9 cellular contexts compared by ENCODE assay signal in genomic region chr17:3639981-3640596, GRCh38. TPM values are rescaled to one million over a fixed set of nuclear protein-coding genes. Genes with fewer than 3 reads are reported as not detected.
DNase-seq lines count a peak whose midpoint lies in the region; ATAC-seq and TF ChIP-seq lines count a peak whose summit lies in the region.
"Had no signal": no experiment of that assay in that cellular context is flagged by ENCODE, and none has a peak within 500 bp of the region (broad histone marks: within the 10 kb centered on the region; RNA-seq: fewer than 3 reads in every experiment).

No MANE protein-coding gene starts in this region.

- H3K4me1 Mint-ChIP-seq in CD14-positive monocyte (peaks cover 40% of the 10 kb centered on the region), mesothelial cell of epicardium (peaks cover 11% of the 10 kb centered on the region)
- H3K4me1 Mint-ChIP-seq in activated naive CD4-positive, alpha-beta T cell treated with anti-CD3 and anti-CD28 coated beads, Interleukin-2, amount 10 ng/mL, durations not matched to agents 7 days and 5 days: peaks cover 53% of the 10 kb centered on the region
- H3K4me1 Mint-ChIP-seq in naive thymus-derived CD4-positive, alpha-beta T cell: peaks cover 9 to 43% (median 13%) of the 10 kb centered on the region in 7 donors

- H3K36me3 Mint-ChIP-seq in CD14-positive monocyte (peaks cover 11 to 38% of the 10 kb centered on the region in 2 donors), mesothelial cell of epicardium (no peaks in the 10 kb centered on the region)
- H3K36me3 Mint-ChIP-seq in activated naive CD4-positive, alpha-beta T cell treated with anti-CD3 and anti-CD28 coated beads, Interleukin-2, amount 10 ng/mL, durations not matched to agents 7 days and 5 days: peaks cover 15% of the 10 kb centered on the region
- peaks cover 0 to 15% (median 7%) of the 10 kb centered on the region in 5 donors for H3K36me3 Mint-ChIP-seq in naive thymus-derived CD4-positive, alpha-beta T cell

- TF ChIP-seq CTCF in CD14-positive monocyte (IDR thresholded peaks at IDR 0.05) (no peak), mesothelial cell of epicardium (IDR thresholded peaks at IDR 0.05; ENCODE audit: unreplicated experiment) (no peak), spleen (IDR thresholded peaks at IDR 0.05 in 8 of 11, conservative IDR thresholded peaks at IDR 0.05 in 3 of 11) (no peak)

- TF ChIP-seq POLR2A in spleen (IDR thresholded peaks at IDR 0.05): no peak

- H3K4me1 ChIP-seq in HUES6 (ENCODE audit: control insufficient read depth, insufficient read depth, low read length) (peaks cover 12% of the 10 kb centered on the region), spleen (peaks cover 3 to 46% (median 24%) of the 10 kb centered on the region in 6 donors)
- H3K4me1 ChIP-seq in naive thymus-derived CD4-positive, alpha-beta T cell (ENCODE audit: control insufficient read depth in 2 of 2, insufficient read depth in 2 of 2, low read length in 2 of 2): peaks cover 0 to 3% of the 10 kb centered on the region in 2 donors

- POLR2A ChIA-PET in naive thymus-derived CD4-positive, alpha-beta T cell (lab: Charles Lee): no interaction called here

- H3K27me3 ChIP-seq in HUES6 (ENCODE audit: control insufficient read depth, insufficient read depth, low read length) (no peaks in the 10 kb centered on the region), spleen (replicated peaks in 1 of 7) (no peaks in the 10 kb centered on the region)
- no peaks in the 10 kb centered on the region for H3K27me3 ChIP-seq in naive thymus-derived CD4-positive, alpha-beta T cell (ENCODE audit: control insufficient read depth in 2 of 2, insufficient read depth in 2 of 2, low read length in 2 of 2)

- H3K4me3 ChIP-seq in HUES6 (ENCODE audit: low read depth, low read length): no peak overlapping the region
- no peak overlapping the region for H3K4me3 ChIP-seq in naive thymus-derived CD4-positive, alpha-beta T cell (ENCODE audit: low read length)
- no peak overlapping the region for H3K4me3 ChIP-seq in spleen

- peaks cover 0 to 2% (median 0%) of the 10 kb centered on the region in 3 donors for H3K27me3 Mint-ChIP-seq in CD14-positive monocyte (ENCODE audit: low read depth in 3 of 3)
- H3K27me3 Mint-ChIP-seq in activated naive CD4-positive, alpha-beta T cell treated with anti-CD3 and anti-CD28 coated beads, Interleukin-2, amount 10 ng/mL, durations not matched to agents 7 days and 5 days: no peaks in the 10 kb centered on the region
- H3K27me3 Mint-ChIP-seq in naive thymus-derived CD4-positive, alpha-beta T cell: no peaks in the 10 kb centered on the region
- no peaks in the 10 kb centered on the region for H3K27me3 Mint-ChIP-seq in mesothelial cell of epicardium (ENCODE audit: low read depth)

- H3K27ac ChIP-seq in HUES6 (ENCODE audit: low read depth, low read length) (0 out of 2 replicates have a peak overlapping the region, but pooled peaks have one; percentile 32), spleen (peak overlapping the region in 3 of 8 donors; percentile 8 to 46 (median 17))
- H3K27ac ChIP-seq in naive thymus-derived CD4-positive, alpha-beta T cell (ENCODE audit: low read depth, low read length): no peak overlapping the region
- H3K27ac ChIP-seq: VCaP had no signal

- DNase-seq in CD14-positive monocyte (ENCODE audit: low spot score) (peak; percentile 63), mesothelial cell of epicardium (ENCODE audit: low spot score in 2 of 2, unreplicated experiment in 2 of 2) (no peak), spleen (no peak)
- DNase-seq in activated naive CD4-positive, alpha-beta T cell treated with anti-CD3 and anti-CD28 coated beads, Interleukin-2, amount 10 ng/mL, durations not matched to agents 7 days and 5 days: peak; percentile 40
- peak in 1 of 9 donors; percentile 42 for DNase-seq in naive thymus-derived CD4-positive, alpha-beta T cell

- peak overlapping the region; percentile 87 to 94 (median 90) for H3K27ac Mint-ChIP-seq in CD14-positive monocyte
- H3K27ac Mint-ChIP-seq in activated naive CD4-positive, alpha-beta T cell treated with anti-CD3 and anti-CD28 coated beads, Interleukin-2, amount 10 ng/mL, durations not matched to agents 7 days and 5 days: peak overlapping the region; percentile 92
- peak overlapping the region in 5 of 9 donors; percentile 2 to 90 (median 59) for H3K27ac Mint-ChIP-seq in naive thymus-derived CD4-positive, alpha-beta T cell
- no peak overlapping the region for H3K27ac Mint-ChIP-seq in mesothelial cell of epicardium

- H3K9ac ChIP-seq in HUES6 (ENCODE audit: low read length): no peak overlapping the region

- CTCF ChIA-PET in activated naive CD4-positive, alpha-beta T cell treated with anti-CD3 and anti-CD28 coated beads, Interleukin-2, amount 10 ng/mL, durations not matched to agents 7 days and 5 days (lab: Charles Lee): interaction anchor here (1.0 kb wide), 1 partner anchor 10 kb away, joined by 4 read pairs; no protein-coding TSS in a partner anchor
- CTCF ChIA-PET in naive thymus-derived CD4-positive, alpha-beta T cell (lab: Charles Lee): interaction anchor here (0.6 kb wide), 1 partner anchor 592 kb away, joined by 5 read pairs; no protein-coding TSS in a partner anchor

- intact Hi-C loops in CD14-positive monocyte (cut with micrococcal nuclease) (loop anchor here (2.0 to 10.0 kb wide), 2 partner anchors 593 to 595 kb away; no protein-coding TSS in a partner anchor), spleen (cut with DNase I; ENCODE audit: low total_unique reads) (no loop called here)
- intact Hi-C loops in naive thymus-derived CD4-positive, alpha-beta T cell (cut with micrococcal nuclease): loop anchor here (5.0 to 10.0 kb wide), 3 partner anchors 622 to 1045 kb away; partner anchors contain the start of genes ANKFY1 (in 1 of the 2) and PAFAH1B1 (in 1 of the 2)

- H3K9me3 Mint-ChIP-seq in CD14-positive monocyte: peaks cover 0 to 2% (median 0%) of the 10 kb centered on the region in 7 donors
- H3K9me3 Mint-ChIP-seq in activated naive CD4-positive, alpha-beta T cell treated with anti-CD3 and anti-CD28 coated beads, Interleukin-2, amount 10 ng/mL, durations not matched to agents 7 days and 5 days: no peaks in the 10 kb centered on the region
- no peaks in the 10 kb centered on the region for H3K9me3 Mint-ChIP-seq in naive thymus-derived CD4-positive, alpha-beta T cell
- no peaks in the 10 kb centered on the region for H3K9me3 Mint-ChIP-seq in mesothelial cell of epicardium

- H3K4me3 Mint-ChIP-seq in CD14-positive monocyte (peak overlapping the region; percentile 51 to 53), mesothelial cell of epicardium (no peak overlapping the region)
- peak overlapping the region; percentile 49 for H3K4me3 Mint-ChIP-seq in activated naive CD4-positive, alpha-beta T cell treated with anti-CD3 and anti-CD28 coated beads, Interleukin-2, amount 10 ng/mL, durations not matched to agents 7 days and 5 days
- H3K4me3 Mint-ChIP-seq in naive thymus-derived CD4-positive, alpha-beta T cell: peak overlapping the region in 1 of 10 donors; percentile 69

- H3K36me3 ChIP-seq in HUES6 (ENCODE audit: control insufficient read depth, insufficient read depth, low read length) (peaks cover 23% of the 10 kb centered on the region), spleen (peaks cover 0 to 52% (median 7%) of the 10 kb centered on the region in 6 donors)
- H3K36me3 ChIP-seq in naive thymus-derived CD4-positive, alpha-beta T cell (ENCODE audit: control insufficient read depth in 2 of 3, insufficient read depth in 3 of 3, low read length in 3 of 3): peaks cover 0 to 9% (median 0%) of the 10 kb centered on the region in 3 experiments

- H3K9me3 ChIP-seq in HUES6 (ENCODE audit: control insufficient read depth, insufficient read depth, low read depth, low read length) (no peaks in the 10 kb centered on the region), spleen (no peaks in the 10 kb centered on the region)
- no peaks in the 10 kb centered on the region for H3K9me3 ChIP-seq in naive thymus-derived CD4-positive, alpha-beta T cell (ENCODE audit: control insufficient read depth in 2 of 3, low read length in 3 of 3)

- 24 to 45% (median 36%) methylated on average over 7 of the region's 7 CpGs for WGBS in spleen, 5 donors

- ATAC-seq in naive thymus-derived CD4-positive, alpha-beta T cell: no peak
- ATAC-seq in HG02973 (IDR thresholded peaks at IDR 0.05; ENCODE audit: unreplicated experiment): no peak
- ATAC-seq in HG02981 (IDR thresholded peaks at IDR 0.05; ENCODE audit: unreplicated experiment): no peak

RNA-seq across cellular contexts. Expression of gene CTNS, which starts 3.5 kb away (rescaled TPM):
- 10 to 100 TPM; 11.7 to 11.8 TPM for polyA plus RNA-seq in CD14-positive monocyte
- 10 to 100 TPM in 2 of 5 experiments, 1 to 10 TPM in 3; 4.7 to 15.2 (median 8.8) TPM for total RNA-seq in naive thymus-derived CD4-positive, alpha-beta T cell
- 10 to 100 TPM in 1 of 2 donors, 1 to 10 TPM in 1; 8.1 to 12.9 TPM for polyA plus RNA-seq in naive thymus-derived CD4-positive, alpha-beta T cell
- total RNA-seq in mesothelial cell of epicardium: 11.1 to 13.4 TPM (median 12.0 TPM) in 3 replicates
- total RNA-seq in spleen: 10 to 100 TPM; 11.8 to 42.5 (median 16.5) TPM
- 1 to 10 TPM; 5.7 to 8.9 (median 5.7) TPM for polyA plus RNA-seq in spleen

RNA-seq across cellular contexts. Expression of gene SHPK, which starts 4.0 kb away (rescaled TPM):
- polyA plus RNA-seq in CD14-positive monocyte (1 to 10 TPM; 4.6 TPM), spleen (1 to 10 TPM; 2.3 to 4.3 (median 2.6) TPM)
- 10 to 100 TPM in 3 of 5 experiments, 1 to 10 TPM in 2; 6.3 to 11.2 (median 10.8) TPM for total RNA-seq in naive thymus-derived CD4-positive, alpha-beta T cell
- 1 to 10 TPM; 5.5 to 8.5 TPM for polyA plus RNA-seq in naive thymus-derived CD4-positive, alpha-beta T cell
- total RNA-seq in mesothelial cell of epicardium (17.6 to 19.3 TPM (median 18.9 TPM) in 3 replicates), spleen (10 to 100 TPM in 6 of 7 donors, 1 to 10 TPM in 1; 8.6 to 13.6 (median 10.4) TPM)

RNA-seq across cellular contexts. Expression of gene TAX1BP3, which starts 28.3 kb away (rescaled TPM):
- polyA plus RNA-seq in CD14-positive monocyte (10 to 100 TPM; 70.9 to 71.8 TPM), spleen (10 to 100 TPM; 35.2 to 65.7 (median 47.9) TPM)
- 10 to 100 TPM; 10.5 to 28.4 (median 11.7) TPM for total RNA-seq in naive thymus-derived CD4-positive, alpha-beta T cell
- 10 to 100 TPM; 25.5 to 34.0 TPM for polyA plus RNA-seq in naive thymus-derived CD4-positive, alpha-beta T cell
- total RNA-seq in mesothelial cell of epicardium (133 to 136 TPM (median 135 TPM) in 3 replicates), spleen (10 to 100 TPM; 32.9 to 57.1 (median 53.5) TPM)

RNA-seq across cellular contexts. Expression of gene EMC6, which starts 28.5 kb away (rescaled TPM):
- polyA plus RNA-seq in CD14-positive monocyte (100 to 1,000 TPM; 105 to 118 TPM), spleen (10 to 100 TPM; 49.1 to 85.3 (median 67.9) TPM)
- 10 to 100 TPM; 23.1 to 39.0 (median 31.2) TPM for total RNA-seq in naive thymus-derived CD4-positive, alpha-beta T cell
- 100 to 1,000 TPM in 1 of 2 donors, 10 to 100 TPM in 1; 76.4 to 133 TPM for polyA plus RNA-seq in naive thymus-derived CD4-positive, alpha-beta T cell
- total RNA-seq in mesothelial cell of epicardium (33.1 to 36.5 TPM (median 33.6 TPM) in 3 replicates), spleen (10 to 100 TPM in 5 of 7 donors, 1 to 10 TPM in 2; 6.0 to 28.8 (median 20.0) TPM)

RNA-seq across cellular contexts. Expression of gene TRPV1, which starts 30.9 kb away (rescaled TPM):
- polyA plus RNA-seq in CD14-positive monocyte (not detected), spleen (1 to 10 TPM; 2.2 to 3.0 (median 2.5) TPM)
- 1 to 10 TPM; 3.2 to 8.7 (median 7.4) TPM for total RNA-seq in naive thymus-derived CD4-positive, alpha-beta T cell
- polyA plus RNA-seq in naive thymus-derived CD4-positive, alpha-beta T cell: 1 to 10 TPM in 1 of 2 donors, under 1 TPM in 1; 0.13 to 1.6 TPM
- total RNA-seq in mesothelial cell of epicardium (9.5 to 14.2 TPM (median 11.6 TPM) in 3 replicates), spleen (1 to 10 TPM; 2.1 to 6.8 (median 4.2) TPM)

Comparison
In these comparisons a context has a peak if more than half of its experiments do, and no peak if none do; other contexts are left out.
1. DNase-seq: peak in CD14-positive monocyte (single experiment) and activated naive CD4-positive, alpha-beta T cell treated with anti-CD3 and anti-CD28 coated beads, Interleukin-2, amount 10 ng/mL, durations not matched to agents 7 days and 5 days (single experiment); none in mesothelial cell of epicardium (0 of 2) and spleen (single experiment).